ENCODE assay signal across 22 cellular contexts in the genomic region with DNA sequence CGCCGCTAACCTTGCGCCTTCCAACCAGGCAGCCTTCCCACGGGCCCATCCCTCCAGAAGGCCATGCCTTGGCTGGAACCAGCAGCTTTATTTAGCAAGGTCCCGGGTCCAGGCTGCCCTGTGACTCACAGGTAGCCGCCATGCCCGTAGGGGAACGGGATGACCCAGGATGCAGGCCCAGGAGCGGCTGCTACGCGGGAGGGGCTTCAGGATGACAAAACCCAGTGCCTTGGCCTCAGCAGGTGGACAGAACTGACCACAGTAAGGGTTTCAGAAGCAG.
DNase-seq lines count a peak whose midpoint lies in the region; ATAC-seq, FAIRE-seq and TF ChIP-seq lines count a peak whose summit lies in the region.
"Had no signal": no experiment of that assay in that cellular context is flagged by ENCODE, and none has a peak within 500 bp of the region (broad histone marks: within the 10 kb centered on the region; RNA-seq: fewer than 3 reads in every experiment).

No MANE protein-coding gene starts in this region.

- H3K27me3 ChIP-seq in esophagus muscularis mucosa, result peaks cover 0 to 22% (median 0%) of the 10 kb centered on the region in 4 donors
- H3K27me3 ChIP-seq in pancreas, result no peaks in the 10 kb centered on the region
- no peaks in the 10 kb centered on the region for H3K27me3 ChIP-seq in uterus

- ATAC-seq in activated naive CD8-positive, alpha-beta T cell treated with anti-CD3 and anti-CD28 coated beads, Interleukin-2, amount 10 ng/mL, durations not matched to agents 7 days and 5 days (ENCODE audit: low read depth), result no peak
- ATAC-seq in pancreas (peak; percentile 13 to 24 (median 18)), HG02759 (IDR thresholded peaks at IDR 0.05; ENCODE audit: unreplicated experiment) (no peak)
- ATAC-seq: activated naive CD8-positive, alpha-beta T cell treated with anti-CD3 and anti-CD28 coated beads, Interleukin-2, amount 50 U/mL, for 24 hours; naive thymus-derived CD4-positive, alpha-beta T cell had no signal

- no peaks in the 10 kb centered on the region for H3K9me3 ChIP-seq in esophagus muscularis mucosa
- H3K9me3 ChIP-seq in pancreas, result no peaks in the 10 kb centered on the region
- H3K9me3 ChIP-seq in uterus, result no peaks in the 10 kb centered on the region
- H3K9me3 ChIP-seq: lower lobe of right lung had no signal

- no peak for TF ChIP-seq POLR2A in esophagus muscularis mucosa (IDR thresholded peaks at IDR 0.05; ENCODE audit: low read depth)
- TF ChIP-seq POLR2A in uterus (IDR thresholded peaks at IDR 0.05), result no peak

- H3K9me3 Mint-ChIP-seq in activated naive CD8-positive, alpha-beta T cell treated with anti-CD3 and anti-CD28 coated beads, Interleukin-2, amount 10 ng/mL, durations not matched to agents 7 days and 5 days, result peaks cover 3% of the 10 kb centered on the region
- no peaks in the 10 kb centered on the region for H3K9me3 Mint-ChIP-seq in activated naive CD8-positive, alpha-beta T cell treated with anti-CD3 and anti-CD28 coated beads for 36 hours
- H3K9me3 Mint-ChIP-seq in type B pancreatic cell, result peaks cover 4% of the 10 kb centered on the region
- H3K9me3 Mint-ChIP-seq: activated naive CD8-positive, alpha-beta T cell treated with anti-CD3 and anti-CD28 coated beads, Interleukin-2, amount 50 U/mL, for 24 hours had no signal

- FAIRE-seq in pancreas (lab: Jason Lieb, UNC), result no peak
- FAIRE-seq: GM12892 had no signal

- H3K4me1 ChIP-seq in esophagus muscularis mucosa (peaks cover 3 to 33% (median 31%) of the 10 kb centered on the region in 4 donors), pancreas (no peaks in the 10 kb centered on the region), uterus (peaks cover 0 to 16% of the 10 kb centered on the region in 2 donors)

- peak; percentile 20 for DNase-seq in activated naive CD8-positive, alpha-beta T cell treated with anti-CD3 and anti-CD28 coated beads, Interleukin-2, amount 10 ng/mL, durations not matched to agents 7 days and 5 days
- no peak for DNase-seq in activated naive CD8-positive, alpha-beta T cell treated with anti-CD3 and anti-CD28 coated beads for 36 hours
- DNase-seq in esophagus muscularis mucosa (ENCODE audit: extremely low spot score), result no peak
- DNase-seq in pancreas, result peak in 1 of 6 donors; percentile 29
- peak; percentile 57 to 72 for DNase-seq in uterus
- DNase-seq in type B pancreatic cell (ENCODE audit: extremely low spot score, unreplicated experiment), result no peak
- no peak for DNase-seq in T-helper 1 cell
- DNase-seq: activated CD4-positive, alpha-beta T cell treated with anti-CD3 and anti-CD28 coated beads, Interleukin-2, amount 50 U/mL, for 4 hours; activated naive CD8-positive, alpha-beta T cell treated with anti-CD3 and anti-CD28 coated beads, Interleukin-2, amount 50 U/mL, for 24 hours; central memory CD4-positive, alpha-beta T cell; DMS153; effector CD8-positive, alpha-beta T cell; heart right ventricle; KG1; lower lobe of right lung; naive thymus-derived CD4-positive, alpha-beta T cell; NCI-H1417; PC-9; stimulated activated CD4-positive, alpha-beta T cell treated with anti-CD3 and anti-CD28 coated beads, Interleukin-12 subunit alpha, Interleukin-12 subunit beta, amount 100 ng/mL, for 4 hours had no signal

- 95% methylated on average over 11 of the region's 11 CpGs for WGBS in esophagus muscularis mucosa
- WGBS in pancreas, 2 donors, result 72 to 77% methylated on average over 11 of the region's 11 CpGs

- intact Hi-C loops in esophagus muscularis mucosa (cut with DNase I) (no loop called here), pancreas (cut with DNase I) (no loop called here), uterus (cut with DNase I; ENCODE audit: low total_unique reads) (no loop called here)

- no peak overlapping the region for H3K4me3 Mint-ChIP-seq in activated naive CD8-positive, alpha-beta T cell treated with anti-CD3 and anti-CD28 coated beads, Interleukin-2, amount 10 ng/mL, durations not matched to agents 7 days and 5 days
- no peak overlapping the region for H3K4me3 Mint-ChIP-seq in activated naive CD8-positive, alpha-beta T cell treated with anti-CD3 and anti-CD28 coated beads for 36 hours
- no peak overlapping the region for H3K4me3 Mint-ChIP-seq in type B pancreatic cell
- H3K4me3 Mint-ChIP-seq: activated naive CD8-positive, alpha-beta T cell treated with anti-CD3 and anti-CD28 coated beads, Interleukin-2, amount 50 U/mL, for 24 hours; CD4-positive, CD25-positive, alpha-beta regulatory T cell; naive thymus-derived CD4-positive, alpha-beta T cell had no signal

- H3K27ac ChIP-seq in esophagus muscularis mucosa (replicated peaks in 1 of 4) (peak overlapping the region; percentile 79 to 94 (median 84)), pancreas (peak overlapping the region; percentile 30 to 65 (median 50)), uterus (peak overlapping the region; percentile 86 to 93)
- H3K27ac ChIP-seq: heart right ventricle, lower lobe of right lung, PC-9 had no signal

- POLR2A ChIA-PET in activated naive CD8-positive, alpha-beta T cell treated with anti-CD3 and anti-CD28 coated beads, Interleukin-2, amount 10 ng/mL, durations not matched to agents 7 days and 5 days (lab: Charles Lee), result no interaction called here

- H3K36me3 Mint-ChIP-seq in activated naive CD8-positive, alpha-beta T cell treated with anti-CD3 and anti-CD28 coated beads, Interleukin-2, amount 10 ng/mL, durations not matched to agents 7 days and 5 days, result peaks cover 7% of the 10 kb centered on the region
- H3K36me3 Mint-ChIP-seq in activated naive CD8-positive, alpha-beta T cell treated with anti-CD3 and anti-CD28 coated beads for 36 hours, result peaks cover 10% of the 10 kb centered on the region
- H3K36me3 Mint-ChIP-seq in type B pancreatic cell, result no peaks in the 10 kb centered on the region

- no peaks in the 10 kb centered on the region for H3K27me3 Mint-ChIP-seq in activated naive CD8-positive, alpha-beta T cell treated with anti-CD3 and anti-CD28 coated beads, Interleukin-2, amount 10 ng/mL, durations not matched to agents 7 days and 5 days
- no peaks in the 10 kb centered on the region for H3K27me3 Mint-ChIP-seq in activated naive CD8-positive, alpha-beta T cell treated with anti-CD3 and anti-CD28 coated beads for 36 hours
- no peaks in the 10 kb centered on the region for H3K27me3 Mint-ChIP-seq in type B pancreatic cell
- H3K27me3 Mint-ChIP-seq: activated naive CD8-positive, alpha-beta T cell treated with anti-CD3 and anti-CD28 coated beads, Interleukin-2, amount 50 U/mL, for 24 hours; CD4-positive, CD25-positive, alpha-beta regulatory T cell; naive thymus-derived CD4-positive, alpha-beta T cell had no signal

- H3K4me3 ChIP-seq in esophagus muscularis mucosa, result peak overlapping the region in 2 of 4 donors; percentile 15 to 31
- H3K4me3 ChIP-seq in pancreas, result no peak overlapping the region
- no peak overlapping the region for H3K4me3 ChIP-seq in uterus
- H3K4me3 ChIP-seq: heart right ventricle, lower lobe of right lung, PC-9 had no signal

- no peak for TF ChIP-seq EP300 in esophagus muscularis mucosa (IDR thresholded peaks at IDR 0.05)

- TF ChIP-seq CTCF in esophagus muscularis mucosa (IDR thresholded peaks at IDR 0.05) (no peak), pancreas (IDR thresholded peaks at IDR 0.05) (no peak), uterus (IDR thresholded peaks at IDR 0.05) (no peak), type B pancreatic cell (conservative IDR thresholded peaks at IDR 0.05) (no peak)

- no peak overlapping the region for H3K27ac Mint-ChIP-seq in activated naive CD8-positive, alpha-beta T cell treated with anti-CD3 and anti-CD28 coated beads, Interleukin-2, amount 10 ng/mL, durations not matched to agents 7 days and 5 days
- no peak overlapping the region for H3K27ac Mint-ChIP-seq in activated naive CD8-positive, alpha-beta T cell treated with anti-CD3 and anti-CD28 coated beads for 36 hours
- H3K27ac Mint-ChIP-seq in type B pancreatic cell, result no peak overlapping the region
- H3K27ac Mint-ChIP-seq: activated naive CD8-positive, alpha-beta T cell treated with anti-CD3 and anti-CD28 coated beads, Interleukin-2, amount 50 U/mL, for 24 hours had no signal

- peaks cover 2% of the 10 kb centered on the region for H3K4me1 Mint-ChIP-seq in activated naive CD8-positive, alpha-beta T cell treated with anti-CD3 and anti-CD28 coated beads, Interleukin-2, amount 10 ng/mL, durations not matched to agents 7 days and 5 days
- no peaks in the 10 kb centered on the region for H3K4me1 Mint-ChIP-seq in activated naive CD8-positive, alpha-beta T cell treated with anti-CD3 and anti-CD28 coated beads for 36 hours
- peaks cover 5% of the 10 kb centered on the region for H3K4me1 Mint-ChIP-seq in type B pancreatic cell (ENCODE audit: unreplicated experiment)

- H3K36me3 ChIP-seq in esophagus muscularis mucosa (no peaks in the 10 kb centered on the region), pancreas (no peaks in the 10 kb centered on the region), uterus (no peaks in the 10 kb centered on the region)
- H3K36me3 ChIP-seq: heart right ventricle, lower lobe of right lung had no signal

Comparison
In these comparisons a context has a peak if more than half of its experiments do, and no peak if none do; other contexts are left out.
1. DNase-seq: peak in activated naive CD8-positive, alpha-beta T cell treated with anti-CD3 and anti-CD28 coated beads, Interleukin-2, amount 10 ng/mL, durations not matched to agents 7 days and 5 days (single experiment) and uterus (2 of 2); none in activated naive CD8-positive, alpha-beta T cell treated with anti-CD3 and anti-CD28 coated beads for 36 hours (single experiment), esophagus muscularis mucosa (single experiment), type B pancreatic cell (single experiment) and T-helper 1 cell (0 of 5).
2. ATAC-seq: peak in pancreas (4 of 4); none in activated naive CD8-positive, alpha-beta T cell treated with anti-CD3 and anti-CD28 coated beads, Interleukin-2, amount 10 ng/mL, durations not matched to agents 7 days and 5 days (single experiment) and HG02759 (single experiment).
3. Peak in every context shown above with its lines, with median percentiles within 50 percentile points of each other: H3K27ac ChIP-seq.